8 cellular contexts compared by ENCODE assay signal in genomic region chr12:75505706-75506312, GRCh38. TPM values are rescaled to one million over a fixed set of nuclear protein-coding genes. Genes with fewer than 3 reads are reported as not detected.
DNase-seq lines count a peak whose midpoint lies in the region; ATAC-seq and TF ChIP-seq lines count a peak whose summit lies in the region.

No MANE protein-coding gene starts in this region.

- H3K4me3 ChIP-seq in AG10803 (ENCODE audit: low read length) (no peak overlapping the region), fibroblast of villous mesenchyme (ENCODE audit: low read depth, low read length) (no peak overlapping the region), upper lobe of left lung (no peak overlapping the region)

- WGBS in upper lobe of left lung, 2 donors: 75% methylated on average over 2 of the region's 2 CpGs

- TF ChIP-seq CTCF in AG10803 (conservative IDR thresholded peaks at IDR 0.05; ENCODE audit: low read length): peak; percentile 82
- TF ChIP-seq CTCF in fibroblast of villous mesenchyme (IDR thresholded peaks at IDR 0.05; ENCODE audit: insufficient read depth, low read depth, low read length): peak; percentile 68
- TF ChIP-seq CTCF in upper lobe of left lung (IDR thresholded peaks at IDR 0.05): peak in 5 of 6 experiments; percentile 14 to 44 (median 35)

- peaks cover 13 to 15% (median 14%) of the 10 kb centered on the region in 4 donors for H3K4me1 ChIP-seq in upper lobe of left lung

- DNase-seq in AG10803 (ENCODE audit: low read depth) (peak; percentile 42), RPMI8226 (peak; percentile 30), fibroblast of villous mesenchyme (ENCODE audit: low read depth) (peak; percentile 60), upper lobe of left lung (no peak), NCI-H1436 treated with DMSO at 0.1 percent for 48 hours (lab: John Stamatoyannopoulos, UW) (no peak)
- DNase-seq in effector CD4-positive, alpha-beta T cell: no peak
- DNase-seq in stimulated activated CD4-positive, alpha-beta T cell treated with anti-CD3 and anti-CD28 coated beads, Interleukin-4, amount 100 ng/mL, for 24 hours: no peak

- no peaks in the 10 kb centered on the region for H3K27me3 ChIP-seq in upper lobe of left lung

- peak; percentile 43 for ATAC-seq in GM18517 (IDR thresholded peaks at IDR 0.05; ENCODE audit: unreplicated experiment)
- ATAC-seq in upper lobe of left lung (ENCODE audit: low FRiP score in 2 of 2): no peak

- no peaks in the 10 kb centered on the region for H3K9me3 ChIP-seq in upper lobe of left lung

- TF ChIP-seq POLR2A in upper lobe of left lung (IDR thresholded peaks at IDR 0.05): no peak

- no peak overlapping the region for H3K27ac ChIP-seq in upper lobe of left lung

- TF ChIP-seq EP300 in upper lobe of left lung (IDR thresholded peaks at IDR 0.05): no peak

- peaks cover 18 to 70% (median 27%) of the 10 kb centered on the region in 4 donors for H3K36me3 ChIP-seq in upper lobe of left lung

RNA-seq across cellular contexts. Expression of gene KRR1, which starts 5.6 kb away (rescaled TPM):
- 27.4 and 31.1 TPM in 2 replicates for total RNA-seq in fibroblast of villous mesenchyme
- 10 to 100 TPM; 24.5 to 44.6 (median 35.7) TPM for total RNA-seq in upper lobe of left lung

RNA-seq across cellular contexts. Expression of gene GLIPR1, which starts 25.3 kb away (rescaled TPM):
- total RNA-seq in fibroblast of villous mesenchyme: 51.5 and 60.0 TPM in 2 replicates
- 10 to 100 TPM in 4 of 6 donors, 1 to 10 TPM in 2; 7.3 to 56.7 (median 15.7) TPM for total RNA-seq in upper lobe of left lung

Comparison
In these comparisons a context has a peak if more than half of its experiments do, and no peak if none do; other contexts are left out.
1. DNase-seq: peak in AG10803 (single experiment), RPMI8226 (single experiment) and fibroblast of villous mesenchyme (single experiment); none in upper lobe of left lung (0 of 2), effector CD4-positive, alpha-beta T cell (single experiment), stimulated activated CD4-positive, alpha-beta T cell treated with anti-CD3 and anti-CD28 coated beads, Interleukin-4, amount 100 ng/mL, for 24 hours (single experiment) and NCI-H1436 treated with DMSO at 0.1 percent for 48 hours (single experiment).
2. Peak in every context shown above with its lines, with median percentiles within 50 percentile points of each other: CTCF ChIP-seq.